Comparison of ENCODE assay signal across 8 cellular contexts in genomic region chr1:6614953-6615785, GRCh38. TPM values are rescaled to one million over a fixed set of nuclear protein-coding genes. Genes with fewer than 3 reads are reported as not detected.
DNase-seq lines count a peak whose midpoint lies in the region; ATAC-seq and TF ChIP-seq lines count a peak whose summit lies in the region.

No MANE protein-coding gene starts in this region.

- TF ChIP-seq CTCF in OCI-LY1 (IDR thresholded peaks at IDR 0.05; ENCODE audit: low read length) (no peak), nephron progenitor cell (IDR thresholded peaks at IDR 0.05) (no peak)

- peaks cover 5% of the 10 kb centered on the region; the same call in 1 of the 2 replicates for H3F3A ChIP-seq in OCI-LY1 (ENCODE audit: insufficient read depth, low read length)

- peak overlapping the region; percentile 94 for H3K27ac Mint-ChIP-seq in nephron progenitor cell

- H3K79me2 ChIP-seq in OCI-LY1 (ENCODE audit: insufficient read depth, low read length), result peaks cover 20% of the 10 kb centered on the region

- WGBS in ectodermal cell, 2 experiments, result 1% methylated on average over 78 of the region's 78 CpGs

- DNase-seq in CD1c-positive myeloid dendritic cell (ENCODE audit: extremely low spot score), result peak; percentile 8
- DNase-seq in nephron progenitor cell, result peak; percentile 51
- no peak for DNase-seq in NCI-H2081 (lab: John Stamatoyannopoulos, UW)
- no peak for DNase-seq in HPDE6-E6E7 (ENCODE audit: extremely low spot score)
- DNase-seq in NCI-H1436 treated with DMSO at 0.1 percent for 48 hours (lab: John Stamatoyannopoulos, UW), result no peak

- peaks cover 22% of the 10 kb centered on the region for H3K4me1 ChIP-seq in OCI-LY1 (ENCODE audit: insufficient read depth, low read length, severe bottlenecking)
- H3K4me1 ChIP-seq in ectodermal cell (ENCODE audit: control insufficient read depth, insufficient read depth, low read length), result peaks cover 3% of the 10 kb centered on the region

- no peak for ATAC-seq in GM18502 (IDR thresholded peaks at IDR 0.05; ENCODE audit: poor library complexity, unreplicated experiment)

- peak overlapping the region; percentile 73 for H3K9ac ChIP-seq in OCI-LY1 (ENCODE audit: low read length)

- H3K4me1 Mint-ChIP-seq in nephron progenitor cell, result peaks cover 29% of the 10 kb centered on the region

- peak overlapping the region; percentile 88 for H3K4me3 Mint-ChIP-seq in nephron progenitor cell

- H3K9me3 ChIP-seq in OCI-LY1 (ENCODE audit: low read length), result no peaks in the 10 kb centered on the region
- H3K9me3 ChIP-seq in ectodermal cell (ENCODE audit: control insufficient read depth, low read length), result no peaks in the 10 kb centered on the region

- peaks cover 24% of the 10 kb centered on the region for H3K36me3 Mint-ChIP-seq in nephron progenitor cell (ENCODE audit: low read depth)

- H3K36me3 ChIP-seq in OCI-LY1 (ENCODE audit: insufficient read depth, low read length), result peaks cover 36% of the 10 kb centered on the region
- H3K36me3 ChIP-seq in ectodermal cell (ENCODE audit: control insufficient read depth, insufficient read depth, low read length), result peaks cover 23% of the 10 kb centered on the region

- H3K27me3 Mint-ChIP-seq in nephron progenitor cell (ENCODE audit: low read depth, poor library complexity), result peaks cover 3% of the 10 kb centered on the region

- no peak overlapping the region for H2AFZ ChIP-seq in OCI-LY1 (ENCODE audit: low read length)

- H3K4me2 ChIP-seq in OCI-LY1 (ENCODE audit: low read length), result peak overlapping the region; percentile 84

- H3K27me3 ChIP-seq in OCI-LY1 (ENCODE audit: insufficient read depth, low read length) (no peaks in the 10 kb centered on the region), ectodermal cell (ENCODE audit: control insufficient read depth, insufficient read depth, low read length, poor library complexity, severe bottlenecking) (peaks cover 7% of the 10 kb centered on the region)

- no peaks in the 10 kb centered on the region for H3K9me3 Mint-ChIP-seq in nephron progenitor cell

- H3K4me3 ChIP-seq in OCI-LY1 (ENCODE audit: low read depth, low read length, poor library complexity, severe bottlenecking) (peak overlapping the region; percentile 99), ectodermal cell (ENCODE audit: insufficient read depth, low read depth, low read length) (peak overlapping the region; percentile 93)

- H3K9me2 ChIP-seq in OCI-LY1 (ENCODE audit: low read depth, low read length), result no peaks in the 10 kb centered on the region

- no peaks in the 10 kb centered on the region for H4K20me1 ChIP-seq in OCI-LY1 (ENCODE audit: insufficient read depth, low read length)

- H3K27ac ChIP-seq in OCI-LY1 (ENCODE audit: low read depth, low read length, poor library complexity, severe bottlenecking), result peak overlapping the region; percentile 70
- H3K27ac ChIP-seq in ectodermal cell (ENCODE audit: insufficient read depth, low read depth, low read length, poor library complexity, severe bottlenecking), result no peak overlapping the region

RNA-seq across cellular contexts. Expression of gene PHF13, which starts 1.6 kb away (rescaled TPM):
- polyA plus RNA-seq in ectodermal cell (2013, experiment 1 of 4), result 45.6 TPM
- 54.9 TPM for polyA plus RNA-seq in ectodermal cell (2013, experiment 2 of 4)
- polyA plus RNA-seq in ectodermal cell (2013, experiment 3 of 4), result 33.7 TPM
- polyA plus RNA-seq in ectodermal cell (2013, experiment 4 of 4), result 37.7 TPM

RNA-seq across cellular contexts. Expression of gene THAP3, which starts 9.5 kb away (rescaled TPM):
- polyA plus RNA-seq in ectodermal cell (2013, experiment 1 of 4), result 26.1 TPM
- 20.9 TPM for polyA plus RNA-seq in ectodermal cell (2013, experiment 2 of 4)
- polyA plus RNA-seq in ectodermal cell (2013, experiment 3 of 4), result 25.2 TPM
- 25.7 TPM for polyA plus RNA-seq in ectodermal cell (2013, experiment 4 of 4)

RNA-seq across cellular contexts. Expression of gene KLHL21, which starts 12.5 kb away (rescaled TPM):
- polyA plus RNA-seq in ectodermal cell (2013, experiment 1 of 4), result 11.1 TPM
- 12.9 TPM for polyA plus RNA-seq in ectodermal cell (2013, experiment 2 of 4)
- polyA plus RNA-seq in ectodermal cell (2013, experiment 3 of 4), result 9.3 TPM
- polyA plus RNA-seq in ectodermal cell (2013, experiment 4 of 4), result 9.0 TPM

RNA-seq across cellular contexts. Expression of gene ZBTB48, which starts 35.4 kb away (rescaled TPM):
- 27.9 TPM for polyA plus RNA-seq in ectodermal cell (2013, experiment 1 of 4)
- 25.9 TPM for polyA plus RNA-seq in ectodermal cell (2013, experiment 2 of 4)
- 30.3 TPM for polyA plus RNA-seq in ectodermal cell (2013, experiment 3 of 4)
- 28.9 TPM for polyA plus RNA-seq in ectodermal cell (2013, experiment 4 of 4)

Comparison
In these comparisons a context has a peak if more than half of its experiments do, and no peak if none do; other contexts are left out.
1. DNase-seq: peak in CD1c-positive myeloid dendritic cell (single experiment) and nephron progenitor cell (single experiment); none in NCI-H2081 (0 of 2), HPDE6-E6E7 (single experiment) and NCI-H1436 treated with DMSO at 0.1 percent for 48 hours (single experiment).